Comparison of ENCODE assay signal across 9 cellular contexts in genomic region chr13:76667551-76667950, GRCh38.
DNase-seq lines count a peak whose midpoint lies in the region; ATAC-seq and TF ChIP-seq lines count a peak whose summit lies in the region.
"Had no signal": no experiment of that assay in that cellular context is flagged by ENCODE, and none has a peak within 500 bp of the region (broad histone marks: within the 10 kb centered on the region; RNA-seq: fewer than 3 reads in every experiment).

No MANE protein-coding gene starts in this region.

- no peaks in the 10 kb centered on the region for H3K27me3 ChIP-seq in gastrocnemius medialis

- H3K36me3 ChIP-seq in gastrocnemius medialis = no peaks in the 10 kb centered on the region

- intact Hi-C loops in gastrocnemius medialis (cut with DNase I; ENCODE audit: low total_unique reads) = loop anchor here (10.0 kb wide), 1 partner anchor 217 kb away; the partner anchor contains the start of gene KCTD12

- no peak overlapping the region for H3K27ac ChIP-seq in gastrocnemius medialis

- ATAC-seq in gastrocnemius medialis = peak; percentile 60 to 66

- no peak for TF ChIP-seq POLR2A in NB4 (IDR thresholded peaks at IDR 0.05; ENCODE audit: extremely low read depth, insufficient read length)
- no peak for TF ChIP-seq POLR2A in gastrocnemius medialis (IDR thresholded peaks at IDR 0.05)

- TF ChIP-seq CTCF in NB4 (IDR thresholded peaks at IDR 0.05; ENCODE audit: low read depth, low read length) (no peak), epithelial cell of proximal tubule (conservative IDR thresholded peaks at IDR 0.05; ENCODE audit: low read depth, low read length) (peak; percentile 41), gastrocnemius medialis (IDR thresholded peaks at IDR 0.05 in 4 of 5, conservative IDR thresholded peaks at IDR 0.05 in 1 of 5) (peak in 2 of 5 experiments; percentile 21 to 22)

- no peaks in the 10 kb centered on the region for H3K9me3 ChIP-seq in gastrocnemius medialis

- H3K4me3 ChIP-seq in NB4 (ENCODE audit: low read depth, low read length) (no peak overlapping the region), epithelial cell of proximal tubule (ENCODE audit: low read depth, low read length) (no peak overlapping the region), gastrocnemius medialis (no peak overlapping the region)

- peak; percentile 19 for DNase-seq in DMS53 (lab: John Stamatoyannopoulos, UW)
- no peak for DNase-seq in DMS53 treated with DMSO at 0.1 percent for 48 hours (lab: John Stamatoyannopoulos, UW; ENCODE audit: unreplicated experiment)
- DNase-seq in NB4 (ENCODE audit: low read depth) = peak; percentile 27
- DNase-seq in epithelial cell of proximal tubule (ENCODE audit: low read depth) = no peak
- no peak for DNase-seq in gastrocnemius medialis
- no peak for DNase-seq in medulla oblongata (ENCODE audit: extremely low spot score)
- no peak for DNase-seq in stimulated activated CD4-positive, alpha-beta T cell treated with anti-CD3 and anti-CD28 coated beads, Interleukin-2, amount 100 ng/mL, for 48 hours
- no peak for DNase-seq in NCI-H524 treated with DMSO at 0.1 percent for 48 hours (lab: John Stamatoyannopoulos, UW)
- DNase-seq: NCI-H1105 treated with DMSO at 0.1 percent for 48 hours had no signal

- in situ Hi-C loops in gastrocnemius medialis (cut with MboI; ENCODE audit: low sequenced_read_pairs in 4 of 4) = loop anchor here in 1 of 4 donors (10.0 kb wide), 1 partner anchor 237 kb away; no protein-coding TSS in a partner anchor

- no peaks in the 10 kb centered on the region for H3K4me1 ChIP-seq in gastrocnemius medialis

Comparison
In these comparisons a context has a peak if more than half of its experiments do, and no peak if none do; other contexts are left out.
1. DNase-seq: peak in DMS53 (single experiment) and NB4 (single experiment); none in DMS53 treated with DMSO at 0.1 percent for 48 hours (single experiment), epithelial cell of proximal tubule (single experiment), gastrocnemius medialis (0 of 2), medulla oblongata (single experiment), stimulated activated CD4-positive, alpha-beta T cell treated with anti-CD3 and anti-CD28 coated beads, Interleukin-2, amount 100 ng/mL, for 48 hours (0 of 2) and NCI-H524 treated with DMSO at 0.1 percent for 48 hours (single experiment).